ENCODE assay signal across 10 cellular contexts in the genomic region with DNA sequence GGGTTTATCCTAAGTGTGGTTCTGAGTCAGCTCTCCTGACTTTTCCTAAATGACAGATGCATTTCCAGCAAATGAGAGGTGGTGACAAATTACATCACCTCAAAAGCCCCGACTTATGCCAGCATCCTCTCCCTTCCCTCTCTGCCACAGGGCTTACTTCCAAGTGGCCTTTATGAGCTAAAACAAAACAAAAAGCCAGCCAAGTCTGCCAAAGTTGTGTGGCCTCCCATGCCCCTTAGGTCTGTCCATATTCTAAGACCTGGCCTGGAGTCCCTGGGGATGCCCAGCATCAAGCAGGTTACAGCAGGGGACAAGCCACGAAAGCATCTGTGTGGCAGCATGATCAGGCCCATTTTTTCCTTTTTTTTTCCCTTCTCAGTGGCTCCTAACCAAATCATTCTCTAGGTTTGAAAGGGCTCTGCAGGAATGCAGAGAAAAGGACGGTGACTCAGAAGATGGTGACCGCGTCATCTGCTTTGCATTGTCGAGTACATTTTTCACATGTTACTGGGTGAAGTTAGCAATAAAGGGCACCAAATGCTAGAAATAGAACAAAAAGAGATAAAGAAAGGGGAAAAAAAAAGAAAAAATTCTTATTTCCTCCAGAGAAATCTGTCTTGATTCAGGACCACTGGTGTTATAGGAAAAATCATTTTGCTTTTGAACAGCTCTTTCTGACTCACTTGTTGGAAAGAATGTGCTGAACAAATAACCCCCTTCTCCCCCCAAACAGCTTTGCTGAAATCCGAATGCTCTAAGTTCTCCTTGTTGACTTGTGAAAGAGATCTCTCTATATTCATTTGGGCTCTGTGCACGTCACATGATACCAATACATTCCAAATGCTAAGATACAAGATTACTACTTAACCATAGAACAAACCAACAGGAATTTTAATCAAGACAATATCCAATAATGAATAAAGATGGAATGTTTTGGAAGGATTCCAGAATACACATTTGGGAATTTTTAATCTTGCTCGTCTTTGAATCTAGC.
DNase-seq lines count a peak whose midpoint lies in the region; ATAC-seq lines count a peak whose summit lies in the region.
"Had no signal": no experiment of that assay in that cellular context is flagged by ENCODE, and none has a peak within 500 bp of the region (broad histone marks: within the 10 kb centered on the region; RNA-seq: fewer than 3 reads in every experiment).

No MANE protein-coding gene starts in this region.

- ATAC-seq in HG02678 (IDR thresholded peaks at IDR 0.05; ENCODE audit: unreplicated experiment) (no peak), GM19035 (IDR thresholded peaks at IDR 0.05; ENCODE audit: unreplicated experiment) (no peak)

- DNase-seq in GOT3 (lab: John Stamatoyannopoulos, UW) (peak; percentile 16), SW480 (ENCODE audit: low spot score) (peak; percentile 8), hepatic stellate cell (ENCODE audit: low spot score) (peak; percentile 55), smooth muscle cell of the brain vasculature (ENCODE audit: low read depth, low spot score) (peak; percentile 36), occipital lobe (lab: John Stamatoyannopoulos, UW) (no peak)
- DNase-seq in stimulated activated CD4-positive, alpha-beta T cell treated with anti-CD3 and anti-CD28 coated beads, Interleukin-4, amount 100 ng/mL, for 1 hour: no peak
- DNase-seq: effector CD4-positive, alpha-beta T cell; uterus had no signal

Comparison
In these comparisons a context has a peak if more than half of its experiments do, and no peak if none do; other contexts are left out.
1. DNase-seq: peak in GOT3 (single experiment), SW480 (single experiment), hepatic stellate cell (single experiment) and smooth muscle cell of the brain vasculature (single experiment); none in stimulated activated CD4-positive, alpha-beta T cell treated with anti-CD3 and anti-CD28 coated beads, Interleukin-4, amount 100 ng/mL, for 1 hour (single experiment) and occipital lobe (single experiment).